ENCODE assay signal across 25 cellular contexts in the genomic region with DNA sequence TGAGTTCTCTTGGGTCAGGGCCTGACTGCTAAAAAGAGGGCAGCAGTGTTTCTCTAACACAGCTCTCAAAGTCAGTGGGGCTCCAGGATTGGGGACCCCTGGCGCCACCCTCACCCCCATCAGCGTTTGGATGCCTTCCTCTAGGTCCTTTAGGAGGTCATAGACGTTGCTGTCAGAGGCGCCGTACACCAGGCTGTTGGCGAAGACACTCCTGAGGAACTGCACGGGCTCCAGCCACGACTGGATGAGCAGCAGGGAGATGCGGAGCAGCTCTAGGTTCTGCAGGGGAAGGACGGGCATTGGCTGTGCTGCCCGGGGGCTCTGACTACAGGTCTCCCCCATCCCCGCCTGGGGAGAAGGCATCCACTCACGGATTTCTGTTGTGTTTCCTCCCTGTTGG. TPM values are rescaled to one million over a fixed set of nuclear protein-coding genes. Genes with fewer than 3 reads are reported as not detected.
"Had no signal": no experiment of that assay in that cellular context is flagged by ENCODE, and none has a peak within 500 bp of the region (broad histone marks: within the 10 kb centered on the region; RNA-seq: fewer than 3 reads in every experiment).

No MANE protein-coding gene starts in this region.

- H3K9me3 ChIP-seq: adrenal gland, breast epithelium, colonic mucosa, esophagus muscularis mucosa, ovary, psoas muscle, right atrium auricular region, thyroid gland, upper lobe of right lung had no signal

- DNase-seq: activated CD4-positive, alpha-beta T cell treated with anti-CD3 and anti-CD28 coated beads, Interleukin-2, amount 10 ng/mL, durations not matched to agents 7 days and 5 days; activated CD8-positive, alpha-beta T cell treated with anti-CD3 and anti-CD28 coated beads for 36 hours; activated naive CD4-positive, alpha-beta T cell; activated T-cell treated with anti-CD3 and anti-CD28 coated beads, Interleukin-2, amount 50 U/mL, for 1 hour; adrenal gland; colonic mucosa; dorsolateral prefrontal cortex; effector memory CD8-positive, alpha-beta T cell; glutamatergic neuron; left colon; naive thymus-derived CD4-positive, alpha-beta T cell; psoas muscle; stimulated activated CD4-positive, alpha-beta T cell treated with anti-CD3 and anti-CD28 coated beads, Interleukin-4, amount 100 ng/mL, for 24 hours; substantia nigra; T-helper 1 cell; thyroid gland; upper lobe of right lung; WERI-Rb-1 had no signal

- H3K4me1 ChIP-seq: adrenal gland, breast epithelium, colonic mucosa, psoas muscle, thyroid gland had no signal

- H3K4me3 ChIP-seq: adrenal gland, breast epithelium, colonic mucosa, dorsolateral prefrontal cortex, esophagus muscularis mucosa, hepatocyte, lung, ovary, psoas muscle, right atrium auricular region, thyroid gland, upper lobe of right lung had no signal

- ATAC-seq: activated CD8-positive, alpha-beta T cell treated with anti-CD3 and anti-CD28 coated beads for 36 hours; effector memory CD8-positive, alpha-beta T cell; left colon; naive thymus-derived CD4-positive, alpha-beta T cell; upper lobe of right lung had no signal

- H3K36me3 ChIP-seq: adrenal gland, breast epithelium, colonic mucosa, esophagus muscularis mucosa, ovary, right atrium auricular region, thyroid gland, upper lobe of right lung, WERI-Rb-1 had no signal

- H3K27me3 ChIP-seq: adrenal gland, breast epithelium, colonic mucosa, dorsolateral prefrontal cortex, ovary, right atrium auricular region, thyroid gland had no signal

- H3K27ac ChIP-seq: adrenal gland, breast epithelium, colonic mucosa, dorsolateral prefrontal cortex, esophagus muscularis mucosa, hepatocyte, ovary, psoas muscle, right atrium auricular region, thyroid gland, upper lobe of right lung, WERI-Rb-1 had no signal

RNA-seq across cellular contexts. Expression of gene GH1, which starts 1.0 kb away (rescaled TPM):
- total RNA-seq: activated CD4-positive, alpha-beta T cell treated with anti-CD3 and anti-CD28 coated beads, Interleukin-2, amount 10 ng/mL, durations not matched to agents 7 days and 5 days; activated CD8-positive, alpha-beta T cell treated with anti-CD3 and anti-CD28 coated beads for 36 hours; adrenal gland; breast epithelium; colonic mucosa; esophagus muscularis mucosa; frontal cortex; hepatocyte; left colon; lung; ovary; psoas muscle; right atrium auricular region; thyroid gland; upper lobe of right lung had no signal

RNA-seq across cellular contexts. Expression of gene CSHL1, which starts 6.6 kb away (rescaled TPM):
- total RNA-seq: activated CD4-positive, alpha-beta T cell treated with anti-CD3 and anti-CD28 coated beads, Interleukin-2, amount 10 ng/mL, durations not matched to agents 7 days and 5 days; activated CD8-positive, alpha-beta T cell treated with anti-CD3 and anti-CD28 coated beads for 36 hours; adrenal gland; breast epithelium; colonic mucosa; dorsolateral prefrontal cortex; esophagus muscularis mucosa; frontal cortex; hepatocyte; left colon; lung; naive thymus-derived CD4-positive, alpha-beta T cell; ovary; psoas muscle; right atrium auricular region; thyroid gland; upper lobe of right lung had no signal

RNA-seq across cellular contexts. Expression of gene CSH1, which starts 21.3 kb away (rescaled TPM):
- total RNA-seq: activated CD4-positive, alpha-beta T cell treated with anti-CD3 and anti-CD28 coated beads, Interleukin-2, amount 10 ng/mL, durations not matched to agents 7 days and 5 days; activated CD8-positive, alpha-beta T cell treated with anti-CD3 and anti-CD28 coated beads for 36 hours; adrenal gland; breast epithelium; colonic mucosa; dorsolateral prefrontal cortex; esophagus muscularis mucosa; frontal cortex; left colon; lung; ovary; psoas muscle; right atrium auricular region; thyroid gland; upper lobe of right lung had no signal

RNA-seq across cellular contexts. Expression of gene GH2, which starts 35.9 kb away (rescaled TPM):
- total RNA-seq: activated CD4-positive, alpha-beta T cell treated with anti-CD3 and anti-CD28 coated beads, Interleukin-2, amount 10 ng/mL, durations not matched to agents 7 days and 5 days; activated CD8-positive, alpha-beta T cell treated with anti-CD3 and anti-CD28 coated beads for 36 hours; adrenal gland; breast epithelium; colonic mucosa; dorsolateral prefrontal cortex; esophagus muscularis mucosa; frontal cortex; hepatocyte; left colon; lung; naive thymus-derived CD4-positive, alpha-beta T cell; ovary; psoas muscle; right atrium auricular region; thyroid gland; upper lobe of right lung had no signal
